ENCODE assay signal across 8 cellular contexts in genomic region chr2:231706731-231707624, GRCh38. TPM values are rescaled to one million over a fixed set of nuclear protein-coding genes. Genes with fewer than 3 reads are reported as not detected.
DNase-seq lines count a peak whose midpoint lies in the region; ATAC-seq, FAIRE-seq and TF ChIP-seq lines count a peak whose summit lies in the region.

No MANE protein-coding gene starts in this region.

- H4K20me1 ChIP-seq in keratinocyte (ENCODE audit: control insufficient read depth, extremely low read depth, insufficient read depth, low read length) = peaks cover 16% of the 10 kb centered on the region

- H3K4me3 ChIP-seq in AG10803 (ENCODE audit: low read length) (peak overlapping the region; percentile 68), keratinocyte (ENCODE audit: control insufficient read depth in 2 of 3, extremely low read depth in 1 of 3, insufficient read depth in 2 of 3, low read depth in 1 of 3, low read length in 3 of 3) (peak overlapping the region; percentile 73 to 95 (median 94))

- peak; percentile 74 for TF ChIP-seq POLR2A in GM18951 (IDR thresholded peaks at IDR 0.05; ENCODE audit: extremely low read depth, insufficient read depth, insufficient read length)

- ATAC-seq in HG03196 (IDR thresholded peaks at IDR 0.05; ENCODE audit: unreplicated experiment) = peak; percentile 37

- H3K27me3 ChIP-seq in keratinocyte (ENCODE audit: control insufficient read depth, extremely low read depth, insufficient read depth, low read length) = no peaks in the 10 kb centered on the region

- TF ChIP-seq CTCF in AG10803 (conservative IDR thresholded peaks at IDR 0.05; ENCODE audit: low read length) (peak; percentile 87), keratinocyte (optimal IDR thresholded peaks at IDR 0.05 in 1 of 3, IDR thresholded peaks at IDR 0.05 in 1 of 3, conservative IDR thresholded peaks at IDR 0.05 in 1 of 3; ENCODE audit: extremely low read depth in 1 of 3, insufficient read depth in 2 of 3, low read length in 3 of 3) (peak in 2 of 3 experiments; percentile 94 to 99)

- H3K4me2 ChIP-seq in keratinocyte (ENCODE audit: control insufficient read depth, extremely low read depth, insufficient read depth, low read depth, low read length) = peak overlapping the region; percentile 88

- peaks cover 19% of the 10 kb centered on the region for H3K4me1 ChIP-seq in keratinocyte (ENCODE audit: control insufficient read depth, extremely low read depth, insufficient read depth, low read length)

- peak overlapping the region; percentile 100 for H2AFZ ChIP-seq in keratinocyte (ENCODE audit: control insufficient read depth, low read length)

- in situ Hi-C loops in GM18951 (cut with MboI; ENCODE audit: low sequenced_read_pairs, unreplicated experiment) = no loop called here

- peaks cover 41% of the 10 kb centered on the region for H3K79me2 ChIP-seq in keratinocyte (ENCODE audit: control insufficient read depth, insufficient read depth, low read length)

- DNase-seq in AG10803 (ENCODE audit: low read depth) (peak; percentile 99), NCI-H226 (peak; percentile 97), cerebellar cortex (ENCODE audit: low spot score) (peak; percentile 99), keratinocyte (ENCODE audit: low read depth, low spot score) (peak; percentile 88)
- DNase-seq in activated CD4-positive, CD25-positive, alpha-beta regulatory T cell treated with anti-CD3 and anti-CD28 coated beads, Interleukin-2, amount 50 U/mL, for 16 hours (ENCODE audit: low read depth, low spot score) = peak; percentile 97
- peak; percentile 92 to 95 for DNase-seq in stimulated activated CD4-positive, alpha-beta T cell treated with anti-CD3 and anti-CD28 coated beads, Interleukin-15, amount 100 ng/mL, for 1 hour (ENCODE audit: low read depth in 1 of 2, low spot score in 1 of 2)

- H3K36me3 ChIP-seq in keratinocyte (ENCODE audit: control insufficient read depth in 2 of 2, extremely low read depth in 1 of 2, insufficient read depth in 2 of 2, low read length in 2 of 2) = peaks cover 3 to 7% of the 10 kb centered on the region in 2 experiments

- no peaks in the 10 kb centered on the region for H3K9me1 ChIP-seq in keratinocyte (ENCODE audit: control insufficient read depth, extremely low read depth, insufficient read depth, low read length)

- FAIRE-seq in keratinocyte (lab: Jason Lieb, UNC) = peak; percentile 77

- peak overlapping the region; percentile 99 for H3K27ac ChIP-seq in keratinocyte (ENCODE audit: control insufficient read depth, insufficient read depth, low read length)

- dilution Hi-C loops in keratinocyte (cut with MboI; ENCODE audit: extremely low pct_ligation_motif_present, low sequenced_read_pairs) = no loop called here

- peak overlapping the region; percentile 98 for H3K9ac ChIP-seq in keratinocyte (ENCODE audit: control insufficient read depth, extremely low read depth, insufficient read depth, low read length)

- H3K9me3 ChIP-seq in keratinocyte (ENCODE audit: control insufficient read depth, low read depth, low read length) = no peaks in the 10 kb centered on the region

RNA-seq across cellular contexts. Expression of gene PTMA, which starts 1.3 kb away (rescaled TPM):
- polyA plus RNA-seq in keratinocyte = 200 to 691 TPM (median 598 TPM) in 3 replicates
- polyA plus RNA-seq in keratinocyte (2011; ENCODE audit: low read depth) = 225 TPM
- 365 and 669 TPM in 2 replicates for polyA plus RNA-seq in keratinocyte (2011; cell fraction: cytosol; rRNA removed)
- polyA plus RNA-seq in keratinocyte (2011; cell fraction: nucleus; rRNA removed) = 172 and 224 TPM in 2 replicates
- 295 and 1,005 TPM in 2 replicates for polyA plus RNA-seq in keratinocyte (2012; ENCODE audit: low replicate concordance)
- 30.7 to 59.6 TPM (median 58.6 TPM) in 3 replicates for polyA minus RNA-seq in keratinocyte
- polyA minus RNA-seq in keratinocyte (2011; cell fraction: cytosol; rRNA and poly(A)+ RNA removed) = 399 TPM
- polyA minus RNA-seq in keratinocyte (2011; cell fraction: nucleus; rRNA and poly(A)+ RNA removed) = 57.3 and 58.8 TPM in 2 replicates

Comparison
In these comparisons a context has a peak if more than half of its experiments do, and no peak if none do; other contexts are left out.
1. Peak in every context shown above with its lines: DNase-seq, ATAC-seq, H3K4me3 ChIP-seq and H3K27ac ChIP-seq.